ENCODE assay signal across 1 cellular context in genomic region chr13:91406619-91407018, GRCh38.
TF ChIP-seq lines count a peak whose summit lies in the region.

No MANE protein-coding gene starts in this region.

TF ChIP-seq in H1, 55 proteins besides CTCF, POLR2A, EP300 and RAD21:
- TF ChIP-seq, protein P1, sequence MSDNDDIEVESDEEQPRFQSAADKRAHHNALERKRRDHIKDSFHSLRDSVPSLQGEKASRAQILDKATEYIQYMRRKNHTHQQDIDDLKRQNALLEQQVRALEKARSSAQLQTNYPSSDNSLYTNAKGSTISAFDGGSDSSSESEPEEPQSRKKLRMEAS (IDR thresholded peaks at IDR 0.05): no peak
- no peak for TF ChIP-seq CREB1 (IDR thresholded peaks at IDR 0.05)
- TF ChIP-seq SUZ12 (IDR thresholded peaks at IDR 0.05; ENCODE audit: low read length): no peak
- no peak for TF ChIP-seq RBBP5 (IDR thresholded peaks at IDR 0.05; ENCODE audit: borderline replicate concordance, low read depth, low read length)
- peak; percentile 3 for TF ChIP-seq NANOG (IDR thresholded peaks at IDR 0.05; ENCODE audit: insufficient read depth, low read depth, low read length, poor library complexity, severe bottlenecking)
- TF ChIP-seq JUN (IDR thresholded peaks at IDR 0.05; ENCODE audit: low read depth, low read length): no peak
- TF ChIP-seq BACH1 (IDR thresholded peaks at IDR 0.05; ENCODE audit: low read length): no peak
- no peak for TF ChIP-seq JUND (IDR thresholded peaks at IDR 0.05; ENCODE audit: low read length)
- no peak for TF ChIP-seq GABPA (IDR thresholded peaks at IDR 0.05; ENCODE audit: borderline replicate concordance, insufficient read depth, low read length)
- TF ChIP-seq HDAC6 (IDR thresholded peaks at IDR 0.05; ENCODE audit: low read depth, low read length): no peak
- TF ChIP-seq YY1 (IDR thresholded peaks at IDR 0.05; ENCODE audit: low read depth, low read length): 0 out of 2 replicates have a peak, but pooled peaks have one; percentile 31
- TF ChIP-seq FOSL1 (IDR thresholded peaks at IDR 0.05; ENCODE audit: insufficient read depth, low read depth, low read length): no peak
- TF ChIP-seq TEAD4 (IDR thresholded peaks at IDR 0.05; ENCODE audit: low read depth, low read length): no peak
- no peak for TF ChIP-seq MAFK (IDR thresholded peaks at IDR 0.05; ENCODE audit: low read depth, low read length)
- TF ChIP-seq KDM4A (IDR thresholded peaks at IDR 0.05; ENCODE audit: low read depth, low read length, severe bottlenecking): no peak
TF ChIP-seq in H1: peak in this region for 2.
